2 cellular contexts compared by ENCODE assay signal in the genomic region with DNA sequence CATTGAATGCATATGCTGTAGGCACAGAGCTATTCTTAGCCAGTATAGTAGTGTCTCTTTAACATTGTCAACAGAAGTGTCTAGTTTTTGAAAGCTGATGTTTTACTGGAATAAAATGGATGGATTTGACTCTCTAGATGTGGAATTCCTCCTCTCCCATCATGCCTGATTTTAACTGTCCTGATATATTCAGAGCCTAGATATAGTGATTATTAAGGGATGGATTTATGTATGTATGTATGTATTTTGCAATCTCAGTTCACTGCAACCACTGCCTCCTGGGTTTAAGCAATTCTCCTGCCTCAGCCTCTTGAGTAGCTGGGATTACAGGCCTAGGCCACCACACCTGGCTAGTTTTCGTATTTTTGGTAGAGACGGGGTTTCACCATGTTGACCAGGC.
TF ChIP-seq lines count a peak whose summit lies in the region.

No MANE protein-coding gene starts in this region.

TF ChIP-seq in GM23338, 12 proteins besides CTCF, POLR2A, EP300 and RAD21:
- TF ChIP-seq, protein P1, sequence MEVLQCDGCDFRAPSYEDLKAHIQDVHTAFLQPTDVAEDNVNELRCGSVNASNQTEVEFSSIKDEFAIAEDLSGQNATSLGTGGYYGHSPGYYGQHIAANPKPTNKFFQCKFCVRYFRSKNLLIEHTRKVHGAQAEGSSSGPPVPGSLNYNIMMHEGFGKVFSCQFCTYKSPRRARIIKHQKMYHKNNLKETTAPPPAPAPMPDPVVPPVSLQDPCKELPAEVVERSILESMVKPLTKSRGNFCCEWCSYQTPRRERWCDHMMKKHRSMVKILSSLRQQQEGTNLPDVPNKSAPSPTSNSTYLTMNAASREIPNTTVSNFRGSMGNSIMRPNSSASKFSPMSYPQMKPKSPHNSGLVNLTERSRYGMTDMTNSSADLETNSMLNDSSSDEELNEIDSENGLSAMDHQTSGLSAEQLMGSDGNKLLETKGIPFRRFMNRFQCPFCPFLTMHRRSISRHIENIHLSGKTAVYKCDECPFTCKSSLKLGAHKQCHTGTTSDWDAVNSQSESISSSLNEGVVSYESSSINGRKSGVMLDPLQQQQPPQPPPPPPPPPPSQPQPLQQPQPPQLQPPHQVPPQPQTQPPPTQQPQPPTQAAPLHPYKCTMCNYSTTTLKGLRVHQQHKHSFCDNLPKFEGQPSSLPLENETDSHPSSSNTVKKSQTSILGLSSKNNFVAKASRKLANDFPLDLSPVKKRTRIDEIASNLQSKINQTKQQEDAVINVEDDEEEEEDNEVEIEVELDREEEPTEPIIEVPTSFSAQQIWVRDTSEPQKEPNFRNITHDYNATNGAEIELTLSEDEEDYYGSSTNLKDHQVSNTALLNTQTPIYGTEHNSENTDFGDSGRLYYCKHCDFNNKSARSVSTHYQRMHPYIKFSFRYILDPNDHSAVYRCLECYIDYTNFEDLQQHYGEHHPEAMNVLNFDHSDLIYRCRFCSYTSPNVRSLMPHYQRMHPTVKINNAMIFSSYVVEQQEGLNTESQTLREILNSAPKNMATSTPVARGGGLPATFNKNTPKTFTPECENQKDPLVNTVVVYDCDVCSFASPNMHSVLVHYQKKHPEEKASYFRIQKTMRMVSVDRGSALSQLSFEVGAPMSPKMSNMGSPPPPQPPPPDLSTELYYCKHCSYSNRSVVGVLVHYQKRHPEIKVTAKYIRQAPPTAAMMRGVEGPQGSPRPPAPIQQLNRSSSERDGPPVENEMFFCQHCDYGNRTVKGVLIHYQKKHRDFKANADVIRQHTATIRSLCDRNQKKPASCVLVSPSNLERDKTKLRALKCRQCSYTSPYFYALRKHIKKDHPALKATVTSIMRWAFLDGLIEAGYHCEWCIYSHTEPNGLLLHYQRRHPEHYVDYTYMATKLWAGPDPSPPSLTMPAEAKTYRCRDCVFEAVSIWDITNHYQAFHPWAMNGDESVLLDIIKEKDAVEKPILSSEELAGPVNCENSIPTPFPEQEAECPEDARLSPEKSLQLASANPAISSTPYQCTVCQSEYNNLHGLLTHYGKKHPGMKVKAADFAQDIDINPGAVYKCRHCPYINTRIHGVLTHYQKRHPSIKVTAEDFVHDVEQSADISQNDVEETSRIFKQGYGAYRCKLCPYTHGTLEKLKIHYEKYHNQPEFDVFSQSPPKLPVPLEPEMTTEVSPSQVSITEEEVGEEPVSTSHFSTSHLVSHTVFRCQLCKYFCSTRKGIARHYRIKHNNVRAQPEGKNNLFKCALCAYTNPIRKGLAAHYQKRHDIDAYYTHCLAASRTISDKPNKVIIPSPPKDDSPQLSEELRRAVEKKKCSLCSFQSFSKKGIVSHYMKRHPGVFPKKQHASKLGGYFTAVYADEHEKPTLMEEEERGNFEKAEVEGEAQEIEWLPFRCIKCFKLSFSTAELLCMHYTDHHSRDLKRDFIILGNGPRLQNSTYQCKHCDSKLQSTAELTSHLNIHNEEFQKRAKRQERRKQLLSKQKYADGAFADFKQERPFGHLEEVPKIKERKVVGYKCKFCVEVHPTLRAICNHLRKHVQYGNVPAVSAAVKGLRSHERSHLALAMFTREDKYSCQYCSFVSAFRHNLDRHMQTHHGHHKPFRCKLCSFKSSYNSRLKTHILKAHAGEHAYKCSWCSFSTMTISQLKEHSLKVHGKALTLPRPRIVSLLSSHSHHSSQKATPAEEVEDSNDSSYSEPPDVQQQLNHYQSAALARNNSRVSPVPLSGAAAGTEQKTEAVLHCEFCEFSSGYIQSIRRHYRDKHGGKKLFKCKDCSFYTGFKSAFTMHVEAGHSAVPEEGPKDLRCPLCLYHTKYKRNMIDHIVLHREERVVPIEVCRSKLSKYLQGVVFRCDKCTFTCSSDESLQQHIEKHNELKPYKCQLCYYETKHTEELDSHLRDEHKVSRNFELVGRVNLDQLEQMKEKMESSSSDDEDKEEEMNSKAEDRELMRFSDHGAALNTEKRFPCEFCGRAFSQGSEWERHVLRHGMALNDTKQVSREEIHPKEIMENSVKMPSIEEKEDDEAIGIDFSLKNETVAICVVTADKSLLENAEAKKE (CRISPR knock-in tag; IDR thresholded peaks at IDR 0.05): no peak
- TF ChIP-seq JUNB (IDR thresholded peaks at IDR 0.05; ENCODE audit: unreplicated experiment) (no peak), NANOG (IDR thresholded peaks at IDR 0.05; ENCODE audit: borderline replicate concordance) (no peak), EZH2phosphoT487 (IDR thresholded peaks at IDR 0.05; ENCODE audit: unreplicated experiment) (no peak), EZH2 (IDR thresholded peaks at IDR 0.05; ENCODE audit: low read depth, unreplicated experiment) (no peak), ZNF331 (CRISPR knock-in tag; IDR thresholded peaks at IDR 0.05; ENCODE audit: low read depth) (no peak), REST (IDR thresholded peaks at IDR 0.05; ENCODE audit: unreplicated experiment) (no peak), POLR2AphosphoS5 (IDR thresholded peaks at IDR 0.05; ENCODE audit: low read depth) (no peak)

TF ChIP-seq in SK-N-SH treated with all-trans-retinoic acid at 6 μM for 48 hours, 23 proteins besides CTCF, POLR2A, EP300 and RAD21:
- TF ChIP-seq ESRRG (CRISPR knock-in tag; IDR thresholded peaks at IDR 0.05) (no peak), ARNTL (CRISPR knock-in tag; IDR thresholded peaks at IDR 0.05; ENCODE audit: borderline replicate concordance, low read depth) (no peak), OSR1 (CRISPR knock-in tag; IDR thresholded peaks at IDR 0.05) (no peak), ZNF70 (CRISPR knock-in tag; IDR thresholded peaks at IDR 0.05) (no peak), BACH2 (CRISPR knock-in tag; IDR thresholded peaks at IDR 0.05; ENCODE audit: borderline replicate concordance) (no peak), SNAI2 (CRISPR knock-in tag; IDR thresholded peaks at IDR 0.05) (no peak), CSDC2 (CRISPR knock-in tag; IDR thresholded peaks at IDR 0.05) (no peak), PATZ1 (CRISPR knock-in tag; IDR thresholded peaks at IDR 0.05; ENCODE audit: borderline replicate concordance) (no peak), ZC3H10 (CRISPR knock-in tag; IDR thresholded peaks at IDR 0.05) (no peak), TOX (CRISPR knock-in tag; IDR thresholded peaks at IDR 0.05; ENCODE audit: borderline replicate concordance) (no peak), ISL1 (CRISPR knock-in tag; IDR thresholded peaks at IDR 0.05) (no peak), PPARA (CRISPR knock-in tag; IDR thresholded peaks at IDR 0.05; ENCODE audit: borderline replicate concordance) (no peak), ZNF565 (CRISPR knock-in tag; conservative IDR thresholded peaks at IDR 0.05; ENCODE audit: low read depth) (no peak), CSRNP3 (CRISPR knock-in tag; IDR thresholded peaks at IDR 0.05) (no peak), TCF4 (CRISPR knock-in tag; IDR thresholded peaks at IDR 0.05; ENCODE audit: borderline replicate concordance) (no peak), RARB (CRISPR knock-in tag; IDR thresholded peaks at IDR 0.05) (no peak), ZFP3 (CRISPR knock-in tag; IDR thresholded peaks at IDR 0.05) (no peak), ZFP30 (CRISPR knock-in tag; IDR thresholded peaks at IDR 0.05) (no peak)
- TF ChIP-seq, protein P2, sequence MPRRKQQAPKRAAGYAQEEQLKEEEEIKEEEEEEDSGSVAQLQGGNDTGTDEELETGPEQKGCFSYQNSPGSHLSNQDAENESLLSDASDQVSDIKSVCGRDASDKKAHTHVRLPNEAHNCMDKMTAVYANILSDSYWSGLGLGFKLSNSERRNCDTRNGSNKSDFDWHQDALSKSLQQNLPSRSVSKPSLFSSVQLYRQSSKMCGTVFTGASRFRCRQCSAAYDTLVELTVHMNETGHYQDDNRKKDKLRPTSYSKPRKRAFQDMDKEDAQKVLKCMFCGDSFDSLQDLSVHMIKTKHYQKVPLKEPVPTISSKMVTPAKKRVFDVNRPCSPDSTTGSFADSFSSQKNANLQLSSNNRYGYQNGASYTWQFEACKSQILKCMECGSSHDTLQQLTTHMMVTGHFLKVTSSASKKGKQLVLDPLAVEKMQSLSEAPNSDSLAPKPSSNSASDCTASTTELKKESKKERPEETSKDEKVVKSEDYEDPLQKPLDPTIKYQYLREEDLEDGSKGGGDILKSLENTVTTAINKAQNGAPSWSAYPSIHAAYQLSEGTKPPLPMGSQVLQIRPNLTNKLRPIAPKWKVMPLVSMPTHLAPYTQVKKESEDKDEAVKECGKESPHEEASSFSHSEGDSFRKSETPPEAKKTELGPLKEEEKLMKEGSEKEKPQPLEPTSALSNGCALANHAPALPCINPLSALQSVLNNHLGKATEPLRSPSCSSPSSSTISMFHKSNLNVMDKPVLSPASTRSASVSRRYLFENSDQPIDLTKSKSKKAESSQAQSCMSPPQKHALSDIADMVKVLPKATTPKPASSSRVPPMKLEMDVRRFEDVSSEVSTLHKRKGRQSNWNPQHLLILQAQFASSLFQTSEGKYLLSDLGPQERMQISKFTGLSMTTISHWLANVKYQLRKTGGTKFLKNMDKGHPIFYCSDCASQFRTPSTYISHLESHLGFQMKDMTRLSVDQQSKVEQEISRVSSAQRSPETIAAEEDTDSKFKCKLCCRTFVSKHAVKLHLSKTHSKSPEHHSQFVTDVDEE (CRISPR knock-in tag; IDR thresholded peaks at IDR 0.05): no peak
- TF ChIP-seq, protein P3, sequence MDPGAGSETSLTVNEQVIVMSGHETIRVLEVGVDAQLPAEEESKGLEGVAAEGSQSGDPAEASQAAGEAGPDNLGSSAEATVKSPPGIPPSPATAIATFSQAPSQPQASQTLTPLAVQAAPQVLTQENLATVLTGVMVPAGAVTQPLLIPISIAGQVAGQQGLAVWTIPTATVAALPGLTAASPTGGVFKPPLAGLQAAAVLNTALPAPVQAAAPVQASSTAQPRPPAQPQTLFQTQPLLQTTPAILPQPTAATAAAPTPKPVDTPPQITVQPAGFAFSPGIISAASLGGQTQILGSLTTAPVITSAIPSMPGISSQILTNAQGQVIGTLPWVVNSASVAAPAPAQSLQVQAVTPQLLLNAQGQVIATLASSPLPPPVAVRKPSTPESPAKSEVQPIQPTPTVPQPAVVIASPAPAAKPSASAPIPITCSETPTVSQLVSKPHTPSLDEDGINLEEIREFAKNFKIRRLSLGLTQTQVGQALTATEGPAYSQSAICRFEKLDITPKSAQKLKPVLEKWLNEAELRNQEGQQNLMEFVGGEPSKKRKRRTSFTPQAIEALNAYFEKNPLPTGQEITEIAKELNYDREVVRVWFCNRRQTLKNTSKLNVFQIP (CRISPR knock-in tag; IDR thresholded peaks at IDR 0.05; ENCODE audit: borderline replicate concordance, low read depth): no peak
